ENCODE assay signal across 8 cellular contexts in genomic region chr11:61392991-61393595, GRCh38. TPM values are rescaled to one million over a fixed set of nuclear protein-coding genes. Genes with fewer than 3 reads are reported as not detected.
DNase-seq lines count a peak whose midpoint lies in the region; ATAC-seq, FAIRE-seq and TF ChIP-seq lines count a peak whose summit lies in the region.

No MANE protein-coding gene starts in this region.

- no peaks in the 10 kb centered on the region; the same call in 1 of the 2 replicates for H3K9me3 ChIP-seq in OCI-LY3 (ENCODE audit: insufficient read depth, low read length)

- in situ Hi-C loops in ACHN (cut with HindIII; ENCODE audit: low pct_ligation_motif_present, low pct_unique_long_range_greater_than_20kb, low sequenced_read_pairs) = no loop called here

- no peaks in the 10 kb centered on the region for H3K79me2 ChIP-seq in OCI-LY3 (ENCODE audit: low read length)

- H3K9ac ChIP-seq in OCI-LY3 (ENCODE audit: low read length) = peak overlapping the region; percentile 89

- no peak for FAIRE-seq in bronchial epithelial cell (lab: Jason Lieb, UNC)

- H3K36me3 ChIP-seq in OCI-LY3 (replicated peaks; ENCODE audit: low read depth, low read length) (peaks cover 11% of the 10 kb centered on the region), bronchial epithelial cell (ENCODE audit: control insufficient read depth, insufficient read depth, low read length) (peaks cover 4% of the 10 kb centered on the region)

- H3K4me1 ChIP-seq in OCI-LY3 (ENCODE audit: low read length) = peaks cover 11% of the 10 kb centered on the region; the same call in 1 of the 2 replicates

- H3K4me3 ChIP-seq in GM12865 (ENCODE audit: low read depth, low read length) (peak overlapping the region; percentile 70), OCI-LY3 (ENCODE audit: low read length) (peak overlapping the region; percentile 93), bronchial epithelial cell (ENCODE audit: low read depth, low read length) (peak overlapping the region; percentile 60)

- no peak for ATAC-seq in GM21528 (IDR thresholded peaks at IDR 0.05; ENCODE audit: low FRiP score, unreplicated experiment)

- DNase-seq in ACHN = peak; percentile 30
- peak; percentile 30 for DNase-seq in GM12865 (ENCODE audit: low read depth)
- DNase-seq in bronchial epithelial cell (ENCODE audit: low read depth) = peak; percentile 31
- peak; percentile 55 for DNase-seq in left kidney (ENCODE audit: low read depth, low spot score)
- DNase-seq in substantia nigra (lab: John Stamatoyannopoulos, UW) = no peak
- no peak for DNase-seq in NK-92 treated with Interleukin-12 subunit alpha and Interleukin-12 subunit beta, amount 100 ng/mL, for 24 hours (lab: John Stamatoyannopoulos, UW)

- TF ChIP-seq CTCF in GM12865 (IDR thresholded peaks at IDR 0.05; ENCODE audit: insufficient read depth, low read depth, low read length, missing control alignments) (peak; percentile 11), OCI-LY3 (IDR thresholded peaks at IDR 0.05; ENCODE audit: low read depth, low read length) (peak; percentile 47), bronchial epithelial cell (IDR thresholded peaks at IDR 0.05; ENCODE audit: insufficient read depth, low read length, severe bottlenecking) (peak; percentile 30)

- no peaks in the 10 kb centered on the region for H3K27me3 ChIP-seq in OCI-LY3 (ENCODE audit: low read depth, low read length)
- H3K27me3 ChIP-seq in bronchial epithelial cell (ENCODE audit: control insufficient read depth, insufficient read depth, low read length) = no peaks in the 10 kb centered on the region

- H3K4me2 ChIP-seq in OCI-LY3 (ENCODE audit: low read length) = peak overlapping the region; percentile 84

- no peaks in the 10 kb centered on the region for H4K20me1 ChIP-seq in OCI-LY3 (ENCODE audit: insufficient read depth, low read length)

- peak overlapping the region; percentile 58 for H3K27ac ChIP-seq in OCI-LY3 (ENCODE audit: low read length)
- H3K27ac ChIP-seq in substantia nigra (ENCODE audit: low read depth, low read length, poor library complexity, severe bottlenecking) = peak overlapping the region; percentile 63

- H2AFZ ChIP-seq in OCI-LY3 (ENCODE audit: low read depth, low read length) = peak overlapping the region; percentile 99

RNA-seq across cellular contexts. Expression of gene TMEM216, which starts 0.7 kb away (rescaled TPM):
- total RNA-seq in bronchial epithelial cell = 6.1 and 9.2 TPM in 2 replicates

RNA-seq across cellular contexts. Expression of gene TMEM138, which starts 30.9 kb away (rescaled TPM):
- 10.0 and 12.7 TPM in 2 replicates for total RNA-seq in bronchial epithelial cell

RNA-seq across cellular contexts. Expression of gene CYB561A3, which starts 31.4 kb away (rescaled TPM):
- total RNA-seq in bronchial epithelial cell = 30.8 and 36.1 TPM in 2 replicates

RNA-seq across cellular contexts. Expression of gene CPSF7, which starts 36.7 kb away (rescaled TPM):
- total RNA-seq in bronchial epithelial cell = 10.8 and 11.9 TPM in 2 replicates

RNA-seq across cellular contexts. Expression of gene SDHAF2, which starts 36.8 kb away (rescaled TPM):
- 35.3 and 51.3 TPM in 2 replicates for total RNA-seq in bronchial epithelial cell

Comparison
In these comparisons a context has a peak if more than half of its experiments do, and no peak if none do; other contexts are left out.
1. DNase-seq: peak in ACHN (single experiment), GM12865 (single experiment), bronchial epithelial cell (single experiment) and left kidney (single experiment); none in substantia nigra (0 of 49) and NK-92 treated with Interleukin-12 subunit alpha and Interleukin-12 subunit beta, amount 100 ng/mL, for 24 hours (single experiment).
2. Peak in every context shown above with its lines, with median percentiles within 50 percentile points of each other: H3K4me3 ChIP-seq and CTCF ChIP-seq.